In the genomic region with DNA sequence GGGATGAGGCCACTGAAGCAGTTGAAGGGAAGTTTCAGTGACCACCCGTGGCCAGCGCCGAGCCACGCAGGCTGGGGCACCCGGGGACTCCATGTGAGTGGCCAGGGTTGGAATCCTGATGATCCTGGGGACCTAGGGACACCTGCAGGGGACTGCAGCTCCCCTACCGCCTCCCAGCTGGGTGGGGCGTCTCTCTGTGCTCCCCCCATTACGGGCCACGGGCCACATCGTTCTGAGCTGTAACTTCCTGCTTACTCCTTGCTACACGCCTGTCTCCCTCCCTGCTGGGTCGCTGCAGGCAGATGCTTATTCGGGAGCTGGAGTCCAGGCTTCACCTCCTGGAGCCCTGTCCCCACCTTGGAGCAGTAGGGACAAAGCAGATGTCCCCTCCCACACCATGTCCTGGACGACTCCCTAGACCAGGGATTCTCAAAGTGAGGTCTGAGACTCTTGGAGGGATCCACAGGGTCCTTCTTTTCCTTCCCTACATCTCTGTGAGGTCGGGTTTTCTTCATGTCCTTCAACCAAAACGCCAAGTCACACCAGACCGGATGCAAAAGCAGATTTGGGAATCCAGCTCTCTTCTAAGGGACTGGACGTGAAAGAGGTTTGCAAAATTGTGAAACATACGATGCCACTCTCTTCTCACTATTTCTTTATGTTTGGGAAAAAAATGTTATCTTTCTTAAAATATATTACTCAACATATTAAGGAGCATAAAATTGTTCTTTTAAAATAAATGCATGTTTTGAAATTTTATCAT, we compare ENCODE assay signal across 13 cellular contexts.
A peak's percentile ranks its signal among the peaks of the same experiment; 100 is the strongest.
DNase-seq lines count a peak whose midpoint lies in the region; ATAC-seq, FAIRE-seq and TF ChIP-seq lines count a peak whose summit lies in the region.
"Had no signal": no experiment of that assay in that cellular context is flagged by ENCODE, and none has a peak within 500 bp of the region (broad histone marks: within the 10 kb centered on the region; RNA-seq: fewer than 3 reads in every experiment).

No MANE protein-coding gene starts in this region.

- no peak overlapping the region for H3K27ac ChIP-seq in ACC112 (ENCODE audit: low read depth, low read length)
- H3K27ac ChIP-seq: colonic mucosa, KMS-11, parathyroid adenoma had no signal

- H3K4me3 Mint-ChIP-seq in mesothelial cell of epicardium = no peak overlapping the region

- H3K36me3 ChIP-seq in ACC112 (ENCODE audit: insufficient read depth, low read length) = no peaks in the 10 kb centered on the region
- H3K36me3 ChIP-seq: colonic mucosa had no signal

- ATAC-seq in GM21360 (IDR thresholded peaks at IDR 0.05; ENCODE audit: unreplicated experiment) = no peak
- no peak for ATAC-seq in GM21723 (IDR thresholded peaks at IDR 0.05; ENCODE audit: unreplicated experiment)

- no peaks in the 10 kb centered on the region for H3K27me3 Mint-ChIP-seq in mesothelial cell of epicardium (ENCODE audit: low read depth)

- FAIRE-seq in GM12891 (lab: Jason Lieb, UNC) = no peak
- FAIRE-seq: urothelium cell line had no signal

- no peak overlapping the region for H3K4me3 ChIP-seq in ACC112 (ENCODE audit: low read depth, low read length)
- no peak overlapping the region for H3K4me3 ChIP-seq in choroid plexus epithelial cell (ENCODE audit: low read depth, low read length)
- H3K4me3 ChIP-seq: colonic mucosa had no signal

- no peaks in the 10 kb centered on the region for H3K27me3 ChIP-seq in ACC112 (ENCODE audit: insufficient read depth, low read length)
- H3K27me3 ChIP-seq: colonic mucosa had no signal

- DNase-seq in NCI-H69 (lab: John Stamatoyannopoulos, UW) (peak; percentile 30), choroid plexus epithelial cell (ENCODE audit: low read depth) (peak; percentile 43), mesothelial cell of epicardium (ENCODE audit: low spot score in 2 of 2, unreplicated experiment in 2 of 2) (no peak), GOT3 (lab: John Stamatoyannopoulos, UW) (no peak), GM12891 (ENCODE audit: insufficient read length, low spot score) (no peak)
- DNase-seq: colonic mucosa, NCI-H1930 had no signal

- no peak for TF ChIP-seq POLR2A in GM12891 (IDR thresholded peaks at IDR 0.05; ENCODE audit: low read depth, low read length)

- no peaks in the 10 kb centered on the region for H3K79me2 ChIP-seq in ACC112 (ENCODE audit: control insufficient read depth, insufficient read depth, low read length, unreplicated experiment)
- H3K79me2 ChIP-seq: parathyroid adenoma had no signal

- H2AFZ ChIP-seq in ACC112 (ENCODE audit: low read length, unreplicated experiment) = peak overlapping the region; percentile 42
- H2AFZ ChIP-seq: parathyroid adenoma had no signal

- H3K27ac Mint-ChIP-seq in mesothelial cell of epicardium = peak overlapping the region; percentile 31

- H3K4me1 Mint-ChIP-seq in mesothelial cell of epicardium = peaks cover 18% of the 10 kb centered on the region

- H3K36me3 Mint-ChIP-seq in mesothelial cell of epicardium = peaks cover 5% of the 10 kb centered on the region

- TF ChIP-seq CTCF in choroid plexus epithelial cell (conservative IDR thresholded peaks at IDR 0.05; ENCODE audit: low read depth, low read length) (no peak), mesothelial cell of epicardium (IDR thresholded peaks at IDR 0.05; ENCODE audit: unreplicated experiment) (no peak)

- peaks cover 10% of the 10 kb centered on the region for H3K9me3 Mint-ChIP-seq in mesothelial cell of epicardium

- H3K4me1 ChIP-seq in ACC112 (ENCODE audit: control insufficient read depth, insufficient read depth, low read length, unreplicated experiment) = peaks cover 40% of the 10 kb centered on the region
- H3K4me1 ChIP-seq: colonic mucosa had no signal

TF ChIP-seq in GM12891, 5 proteins besides CTCF, POLR2A, EP300 and RAD21:
- TF ChIP-seq TAF1 (IDR thresholded peaks at IDR 0.05; ENCODE audit: low read depth, low read length) = no peak
- TF ChIP-seq PAX5 (IDR thresholded peaks at IDR 0.05; ENCODE audit: insufficient read depth, low read length, severe bottlenecking) = no peak
- TF ChIP-seq SPI1 (IDR thresholded peaks at IDR 0.05; ENCODE audit: low read depth, low read length) = no peak
- no peak for TF ChIP-seq POLR2AphosphoS5 (IDR thresholded peaks at IDR 0.05; ENCODE audit: low read depth, low read length)
- no peak for TF ChIP-seq POU2F2 (IDR thresholded peaks at IDR 0.05; ENCODE audit: low read depth, low read length)

Comparison
In these comparisons a context has a peak if more than half of its experiments do, and no peak if none do; other contexts are left out.
1. DNase-seq: peak in NCI-H69 (single experiment) and choroid plexus epithelial cell (single experiment); none in mesothelial cell of epicardium (0 of 2), GOT3 (single experiment) and GM12891 (single experiment).